ENCODE assay signal across 12 cellular contexts in the genomic region with DNA sequence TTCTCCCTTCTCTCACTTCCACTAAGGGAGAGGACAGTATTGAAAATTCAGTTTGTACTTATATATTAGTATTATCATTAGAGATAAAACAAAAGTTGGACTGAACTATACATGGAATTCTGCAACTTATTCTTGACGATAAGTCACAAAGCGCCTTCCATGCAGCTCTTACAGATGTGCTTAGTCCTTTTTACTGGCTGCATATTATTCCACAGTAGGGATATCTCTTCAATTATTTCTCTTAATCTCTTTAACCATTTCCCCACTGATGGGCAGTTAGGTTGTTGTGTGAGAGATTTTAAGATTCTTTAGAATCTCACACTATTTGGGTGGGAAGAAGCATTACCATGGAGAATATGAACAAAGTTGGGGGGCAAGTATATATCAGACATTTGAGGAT. TPM values are rescaled to one million over a fixed set of nuclear protein-coding genes. Genes with fewer than 3 reads are reported as not detected.
"Had no signal": no experiment of that assay in that cellular context is flagged by ENCODE, and none has a peak within 500 bp of the region (broad histone marks: within the 10 kb centered on the region; RNA-seq: fewer than 3 reads in every experiment).

No MANE protein-coding gene starts in this region.

- H3K9ac ChIP-seq: GM23248 had no signal

- H3K4me2 ChIP-seq: GM23338 had no signal

- H3K4me1 ChIP-seq: HAP-1 had no signal

- H3K9me3 ChIP-seq: HAP-1 had no signal

- H3K4me3 ChIP-seq: GM23248, GM23338, HAP-1 had no signal

- H2AFZ ChIP-seq: GM23248, GM23338 had no signal

- H3K36me3 ChIP-seq: HAP-1 had no signal

- DNase-seq: GM23248, GOT3, H7, H9, HCEC 1CT, HFFc6 had no signal

- H3K27ac ChIP-seq: GM23248 had no signal

- FAIRE-seq: H1, H54 had no signal

- ATAC-seq: GM23338, HCT116 had no signal

RNA-seq across cellular contexts. Expression of a gene that starts 32.0 kb away (rescaled TPM):
- total RNA-seq: GM23248, H4 had no signal
- polyA plus RNA-seq: GM23248 had no signal
